Comparison of ENCODE assay signal across 11 cellular contexts in the genomic region with DNA sequence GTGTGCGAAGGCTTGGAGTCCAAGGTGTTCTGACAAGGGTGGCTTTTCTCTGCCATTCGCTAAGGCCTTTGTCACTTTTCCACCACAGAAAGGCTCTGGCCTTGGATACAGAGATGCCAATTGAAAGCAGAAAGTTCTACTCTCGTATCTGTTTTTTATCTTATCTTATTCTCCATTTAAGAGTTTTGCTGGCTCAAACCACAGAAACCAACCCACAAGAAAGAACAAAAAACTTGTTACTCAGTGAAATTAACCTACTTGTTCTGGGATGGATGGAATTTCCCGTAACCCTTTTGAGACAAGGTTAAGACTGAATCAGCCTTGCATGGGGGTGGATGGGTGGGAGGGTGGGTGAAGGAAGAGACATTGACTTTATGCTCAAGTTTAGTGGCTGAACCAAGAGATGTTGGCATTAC.
DNase-seq lines count a peak whose midpoint lies in the region; ATAC-seq and TF ChIP-seq lines count a peak whose summit lies in the region.
"Had no signal": no experiment of that assay in that cellular context is flagged by ENCODE, and none has a peak within 500 bp of the region (broad histone marks: within the 10 kb centered on the region; RNA-seq: fewer than 3 reads in every experiment).

No MANE protein-coding gene starts in this region.

- H3K4me3 Mint-ChIP-seq in activated T-cell treated with anti-CD3 and anti-CD28 coated beads, Interleukin-2, amount 50 U/mL, for 24 hours, result peak overlapping the region; percentile 36
- H3K4me3 Mint-ChIP-seq in activated B cell treated with CpG ODN at 0.5 μM for 24 hours, result peak overlapping the region; percentile 77
- H3K4me3 Mint-ChIP-seq in effector memory CD8-positive, alpha-beta T cell, result peak overlapping the region; percentile 72 to 85
- H3K4me3 Mint-ChIP-seq in stimulated activated naive B cell treated with anti-CD40 and anti-IgM and Interleukin-4, amounts not matched to agents 10 μg/mL and 1 μg/mL and 100 μg/mL, for 72 hours, result peak overlapping the region; percentile 76 to 79

- CTCF ChIA-PET in activated B cell treated with CpG ODN at 0.5 μM for 24 hours (lab: Charles Lee), result no interaction called here

- POLR2A ChIA-PET in activated B cell treated with CpG ODN at 0.5 μM for 24 hours (lab: Charles Lee), result no interaction called here

- H3K36me3 Mint-ChIP-seq in activated T-cell treated with anti-CD3 and anti-CD28 coated beads, Interleukin-2, amount 50 U/mL, for 24 hours (ENCODE audit: low read depth), result no peaks in the 10 kb centered on the region
- H3K36me3 Mint-ChIP-seq in activated B cell treated with CpG ODN at 0.5 μM for 24 hours (ENCODE audit: low read depth), result no peaks in the 10 kb centered on the region
- H3K36me3 Mint-ChIP-seq in effector memory CD8-positive, alpha-beta T cell (ENCODE audit: insufficient read depth), result peaks cover 7% of the 10 kb centered on the region
- H3K36me3 Mint-ChIP-seq in stimulated activated naive B cell treated with anti-CD40 and anti-IgM and Interleukin-4, amounts not matched to agents 10 μg/mL and 1 μg/mL and 100 μg/mL, for 72 hours, result no peaks in the 10 kb centered on the region

- peak overlapping the region; percentile 23 for H3K27ac Mint-ChIP-seq in activated T-cell treated with anti-CD3 and anti-CD28 coated beads, Interleukin-2, amount 50 U/mL, for 24 hours
- H3K27ac Mint-ChIP-seq in activated B cell treated with CpG ODN at 0.5 μM for 24 hours, result no peak overlapping the region
- H3K27ac Mint-ChIP-seq in effector memory CD8-positive, alpha-beta T cell, result peak overlapping the region in 1 of 2 donors; percentile 89
- no peak overlapping the region for H3K27ac Mint-ChIP-seq in stimulated activated naive B cell treated with anti-CD40 and anti-IgM and Interleukin-4, amounts not matched to agents 10 μg/mL and 1 μg/mL and 100 μg/mL, for 72 hours

- no peak for TF ChIP-seq CTCF in activated B cell treated with CpG ODN at 0.5 μM for 24 hours (IDR thresholded peaks at IDR 0.05)

- H3K9me3 Mint-ChIP-seq in activated T-cell treated with anti-CD3 and anti-CD28 coated beads, Interleukin-2, amount 50 U/mL, for 24 hours, result no peaks in the 10 kb centered on the region
- H3K9me3 Mint-ChIP-seq in activated B cell treated with CpG ODN at 0.5 μM for 24 hours, result no peaks in the 10 kb centered on the region
- no peaks in the 10 kb centered on the region for H3K9me3 Mint-ChIP-seq in effector memory CD8-positive, alpha-beta T cell
- no peaks in the 10 kb centered on the region for H3K9me3 Mint-ChIP-seq in stimulated activated naive B cell treated with anti-CD40 and anti-IgM and Interleukin-4, amounts not matched to agents 10 μg/mL and 1 μg/mL and 100 μg/mL, for 72 hours

- peaks cover 11% of the 10 kb centered on the region for H3K4me1 Mint-ChIP-seq in activated T-cell treated with anti-CD3 and anti-CD28 coated beads, Interleukin-2, amount 50 U/mL, for 24 hours (ENCODE audit: low read depth)
- peaks cover 1% of the 10 kb centered on the region for H3K4me1 Mint-ChIP-seq in activated B cell treated with CpG ODN at 0.5 μM for 24 hours
- peaks cover 0 to 3% of the 10 kb centered on the region in 2 donors for H3K4me1 Mint-ChIP-seq in effector memory CD8-positive, alpha-beta T cell (ENCODE audit: low read depth in 2 of 2)
- peaks cover 0 to 3% of the 10 kb centered on the region in 2 donors for H3K4me1 Mint-ChIP-seq in stimulated activated naive B cell treated with anti-CD40 and anti-IgM and Interleukin-4, amounts not matched to agents 10 μg/mL and 1 μg/mL and 100 μg/mL, for 72 hours

- peaks cover 19% of the 10 kb centered on the region for H3K27me3 Mint-ChIP-seq in activated T-cell treated with anti-CD3 and anti-CD28 coated beads, Interleukin-2, amount 50 U/mL, for 24 hours
- H3K27me3 Mint-ChIP-seq in activated B cell treated with CpG ODN at 0.5 μM for 24 hours, result peaks cover 5% of the 10 kb centered on the region
- H3K27me3 Mint-ChIP-seq in effector memory CD8-positive, alpha-beta T cell, result peaks cover 0 to 11% of the 10 kb centered on the region in 2 donors
- H3K27me3 Mint-ChIP-seq in stimulated activated naive B cell treated with anti-CD40 and anti-IgM and Interleukin-4, amounts not matched to agents 10 μg/mL and 1 μg/mL and 100 μg/mL, for 72 hours, result peaks cover 8 to 10% of the 10 kb centered on the region in 2 donors

- no peak for DNase-seq in activated T-cell treated with anti-CD3 and anti-CD28 coated beads, Interleukin-2, amount 50 U/mL, for 24 hours
- no peak for DNase-seq in activated T-cell treated with anti-CD3 and anti-CD28 coated beads for 4 hours
- DNase-seq in activated B cell treated with CpG ODN at 0.5 μM for 24 hours, result no peak
- DNase-seq in effector memory CD8-positive, alpha-beta T cell, result no peak
- DNase-seq in stimulated activated naive B cell treated with anti-CD40 and anti-IgM and Interleukin-4, amounts not matched to agents 10 μg/mL and 1 μg/mL and 100 μg/mL, for 72 hours, result no peak
- no peak for DNase-seq in ACHN
- no peak for DNase-seq in SW 1271 (lab: John Stamatoyannopoulos, UW)
- no peak for DNase-seq in stimulated activated CD4-positive, alpha-beta T cell treated with anti-CD3 and anti-CD28 coated beads, Interleukin-2, amount 100 ng/mL, for 48 hours
- DNase-seq: NCI-H1694 treated with DMSO at 0.1 percent for 48 hours, NCI-H524, SIG-M5 had no signal

- intact Hi-C loops in activated B cell treated with CpG ODN at 0.5 μM for 24 hours (cut with micrococcal nuclease), result no loop called here

- in situ Hi-C loops in ACHN (cut with HindIII; ENCODE audit: low pct_ligation_motif_present, low pct_unique_long_range_greater_than_20kb, low sequenced_read_pairs), result no loop called here

- ATAC-seq in activated B cell treated with CpG ODN at 0.5 μM for 24 hours (ENCODE audit: low read depth), result no peak
- peak; percentile 25 for ATAC-seq in effector memory CD8-positive, alpha-beta T cell (replicated peaks)
- ATAC-seq in stimulated activated naive B cell treated with anti-CD40 and anti-IgM and Interleukin-4, amounts not matched to agents 10 μg/mL and 1 μg/mL and 100 μg/mL, for 72 hours (replicated peaks), result no peak
